In genomic region chr11:45266693-45267451, GRCh38 we compare ENCODE assay signal across 9 cellular contexts. TPM values are rescaled to one million over a fixed set of nuclear protein-coding genes. Genes with fewer than 3 reads are reported as not detected.
DNase-seq lines count a peak whose midpoint lies in the region; ATAC-seq and TF ChIP-seq lines count a peak whose summit lies in the region.
"Had no signal": no experiment of that assay in that cellular context is flagged by ENCODE, and none has a peak within 500 bp of the region (broad histone marks: within the 10 kb centered on the region; RNA-seq: fewer than 3 reads in every experiment).

No MANE protein-coding gene starts in this region.

- H3K56ac ChIP-seq in mesendoderm (ENCODE audit: low read length), result peak overlapping the region; percentile 73

- H3K79me2 ChIP-seq in mesendoderm (ENCODE audit: control insufficient read depth, insufficient read depth, low read length), result no peaks in the 10 kb centered on the region

- TF ChIP-seq CTCF in CD14-positive monocyte (IDR thresholded peaks at IDR 0.05), result peak; percentile 44
- TF ChIP-seq CTCF in GM12875 (IDR thresholded peaks at IDR 0.05; ENCODE audit: borderline replicate concordance, insufficient read depth, low read depth, low read length), result peak; percentile 55; the same call in 1 of the 2 replicates
- peak; percentile 58 for TF ChIP-seq CTCF in activated CD8-positive, alpha-beta T cell treated with anti-CD3 and anti-CD28 coated beads for 36 hours (IDR thresholded peaks at IDR 0.05)
- no peak for TF ChIP-seq CTCF in gastroesophageal sphincter (IDR thresholded peaks at IDR 0.05)

- no peaks in the 10 kb centered on the region for H3K4me1 ChIP-seq in mesendoderm (ENCODE audit: control insufficient read depth, low read depth, low read length)
- H3K4me1 ChIP-seq in gastroesophageal sphincter, result no peaks in the 10 kb centered on the region

- H3K27ac ChIP-seq in mesendoderm (ENCODE audit: low read depth, low read length) (no peak overlapping the region), gastroesophageal sphincter (no peak overlapping the region)

- no peak overlapping the region for H3K4me2 ChIP-seq in mesendoderm (ENCODE audit: low read length)

- no peaks in the 10 kb centered on the region for H3K79me1 ChIP-seq in mesendoderm (ENCODE audit: low read length)

- H2BK5ac ChIP-seq in mesendoderm (ENCODE audit: low read length), result no peak overlapping the region

- DNase-seq in CD14-positive monocyte (ENCODE audit: low spot score) (no peak), mesendoderm (peak; percentile 63), NCI-H69 (lab: John Stamatoyannopoulos, UW) (no peak)
- peak; percentile 58 for DNase-seq in activated CD8-positive, alpha-beta T cell treated with anti-CD3 and anti-CD28 coated beads for 36 hours
- DNase-seq in activated effector memory CD4-positive, alpha-beta T cell treated with anti-CD3 and anti-CD28 coated beads, Interleukin-2, amount 50 U/mL, for 16 hours, result no peak
- DNase-seq in stimulated activated naive B cell treated with anti-CD40 and anti-IgM and Interleukin-4, amounts not matched to agents 10 μg/mL and 1 μg/mL and 100 μg/mL, for 72 hours, result no peak
- DNase-seq: NCI-H2081 treated with DMSO at 0.1 percent for 48 hours had no signal

- H3K27ac Mint-ChIP-seq in CD14-positive monocyte, result no peak overlapping the region
- H3K27ac Mint-ChIP-seq in activated CD8-positive, alpha-beta T cell treated with anti-CD3 and anti-CD28 coated beads for 36 hours, result no peak overlapping the region
- no peak overlapping the region for H3K27ac Mint-ChIP-seq in stimulated activated naive B cell treated with anti-CD40 and anti-IgM and Interleukin-4, amounts not matched to agents 10 μg/mL and 1 μg/mL and 100 μg/mL, for 72 hours

- peaks cover 0 to 4% (median 0%) of the 10 kb centered on the region in 7 donors for H3K9me3 Mint-ChIP-seq in CD14-positive monocyte
- H3K9me3 Mint-ChIP-seq in activated CD8-positive, alpha-beta T cell treated with anti-CD3 and anti-CD28 coated beads for 36 hours, result no peaks in the 10 kb centered on the region
- H3K9me3 Mint-ChIP-seq in stimulated activated naive B cell treated with anti-CD40 and anti-IgM and Interleukin-4, amounts not matched to agents 10 μg/mL and 1 μg/mL and 100 μg/mL, for 72 hours, result peaks cover 4 to 6% of the 10 kb centered on the region in 2 donors

- no peak for TF ChIP-seq EP300 in gastroesophageal sphincter (IDR thresholded peaks at IDR 0.05)

- CTCF ChIA-PET in activated CD8-positive, alpha-beta T cell treated with anti-CD3 and anti-CD28 coated beads for 36 hours (lab: Charles Lee), result interaction anchor here (1.4 to 1.5 kb wide), 2 partner anchors 24 to 163 kb away, joined by 3 read pairs; no protein-coding TSS in a partner anchor

- no peak overlapping the region for H3K23ac ChIP-seq in mesendoderm (ENCODE audit: low read length)

- intact Hi-C loops in CD14-positive monocyte (cut with micrococcal nuclease), result no loop called here
- intact Hi-C loops in activated CD8-positive, alpha-beta T cell treated with anti-CD3 and anti-CD28 coated beads for 36 hours (cut with micrococcal nuclease), result no loop called here

- H3K27me3 Mint-ChIP-seq in CD14-positive monocyte (ENCODE audit: low read depth in 3 of 3), result peaks cover 7 to 25% (median 18%) of the 10 kb centered on the region in 3 donors
- peaks cover 44% of the 10 kb centered on the region for H3K27me3 Mint-ChIP-seq in activated CD8-positive, alpha-beta T cell treated with anti-CD3 and anti-CD28 coated beads for 36 hours
- peaks cover 46 to 54% of the 10 kb centered on the region in 2 donors for H3K27me3 Mint-ChIP-seq in stimulated activated naive B cell treated with anti-CD40 and anti-IgM and Interleukin-4, amounts not matched to agents 10 μg/mL and 1 μg/mL and 100 μg/mL, for 72 hours

- no peak overlapping the region for H2AK5ac ChIP-seq in mesendoderm (ENCODE audit: low read length)

- POLR2A ChIA-PET in activated CD8-positive, alpha-beta T cell treated with anti-CD3 and anti-CD28 coated beads for 36 hours (lab: Charles Lee), result no interaction called here

- no peaks in the 10 kb centered on the region for H3K27me3 ChIP-seq in mesendoderm (ENCODE audit: insufficient read depth, low read length, poor library complexity)
- peaks cover 80% of the 10 kb centered on the region for H3K27me3 ChIP-seq in gastroesophageal sphincter

- H3K4me3 Mint-ChIP-seq in CD14-positive monocyte, result no peak overlapping the region
- H3K4me3 Mint-ChIP-seq in activated CD8-positive, alpha-beta T cell treated with anti-CD3 and anti-CD28 coated beads for 36 hours, result no peak overlapping the region
- H3K4me3 Mint-ChIP-seq in stimulated activated naive B cell treated with anti-CD40 and anti-IgM and Interleukin-4, amounts not matched to agents 10 μg/mL and 1 μg/mL and 100 μg/mL, for 72 hours, result no peak overlapping the region

- no peaks in the 10 kb centered on the region for H3K4me1 Mint-ChIP-seq in CD14-positive monocyte
- H3K4me1 Mint-ChIP-seq in activated CD8-positive, alpha-beta T cell treated with anti-CD3 and anti-CD28 coated beads for 36 hours (ENCODE audit: low read depth), result no peaks in the 10 kb centered on the region
- no peaks in the 10 kb centered on the region for H3K4me1 Mint-ChIP-seq in stimulated activated naive B cell treated with anti-CD40 and anti-IgM and Interleukin-4, amounts not matched to agents 10 μg/mL and 1 μg/mL and 100 μg/mL, for 72 hours

- H4K8ac ChIP-seq in mesendoderm (ENCODE audit: low read depth, low read length), result no peak overlapping the region

- no peak overlapping the region for H4K5ac ChIP-seq in mesendoderm (ENCODE audit: low read length)

- no peaks in the 10 kb centered on the region for H3K36me3 ChIP-seq in mesendoderm (ENCODE audit: control insufficient read depth, insufficient read depth, low read length)
- H3K36me3 ChIP-seq in gastroesophageal sphincter, result no peaks in the 10 kb centered on the region

- no CpG with 5 or more reads among the region's 15 CpGs for WGBS in mesendoderm (ENCODE audit: extremely low coverage, insufficient coverage, low lambda C conversion rate)
- WGBS in gastroesophageal sphincter (ENCODE audit: low coverage in 1 of 2), 2 donors, result 47 to 74% methylated on average over 4 to 6 of the region's 15 CpGs

- H3K4me3 ChIP-seq in GM12875 (ENCODE audit: low read depth, low read length) (no peak overlapping the region), mesendoderm (ENCODE audit: low read length) (no peak overlapping the region), gastroesophageal sphincter (no peak overlapping the region)

- no peak overlapping the region for H3K9ac ChIP-seq in mesendoderm (ENCODE audit: low read length)

- no peaks in the 10 kb centered on the region for H3K9me3 ChIP-seq in gastroesophageal sphincter

- no peaks in the 10 kb centered on the region for H3K36me3 Mint-ChIP-seq in CD14-positive monocyte
- H3K36me3 Mint-ChIP-seq in activated CD8-positive, alpha-beta T cell treated with anti-CD3 and anti-CD28 coated beads for 36 hours (ENCODE audit: low read depth), result no peaks in the 10 kb centered on the region
- H3K36me3 Mint-ChIP-seq in stimulated activated naive B cell treated with anti-CD40 and anti-IgM and Interleukin-4, amounts not matched to agents 10 μg/mL and 1 μg/mL and 100 μg/mL, for 72 hours, result no peaks in the 10 kb centered on the region

- no peak for TF ChIP-seq POLR2A in gastroesophageal sphincter (IDR thresholded peaks at IDR 0.05)

- H3K4ac ChIP-seq in mesendoderm (ENCODE audit: low read depth, low read length), result no peak overlapping the region

- H3K18ac ChIP-seq in mesendoderm (ENCODE audit: low read length), result no peak overlapping the region

- H2BK15ac ChIP-seq in mesendoderm (replicated peaks; ENCODE audit: low read depth), result no peak overlapping the region

- H2BK120ac ChIP-seq in mesendoderm (ENCODE audit: low read depth, low read length), result no peak overlapping the region

- no peak for ATAC-seq in activated CD8-positive, alpha-beta T cell treated with anti-CD3 and anti-CD28 coated beads for 36 hours
- no peak for ATAC-seq in gastroesophageal sphincter
- ATAC-seq in stimulated activated naive B cell treated with anti-CD40 and anti-IgM and Interleukin-4, amounts not matched to agents 10 μg/mL and 1 μg/mL and 100 μg/mL, for 72 hours (replicated peaks), result no peak

RNA-seq across cellular contexts. Expression of gene SYT13, which starts 19.3 kb away (rescaled TPM):
- polyA plus RNA-seq in CD14-positive monocyte, result not detected
- total RNA-seq in activated CD8-positive, alpha-beta T cell treated with anti-CD3 and anti-CD28 coated beads for 36 hours, result not detected
- 1.9 TPM for polyA plus RNA-seq in mesendoderm (2013, experiment 1 of 2)
- 2.1 TPM for polyA plus RNA-seq in mesendoderm (2013, experiment 2 of 2)
- total RNA-seq in gastroesophageal sphincter, result 1 to 10 TPM in 1 of 4 donors, under 1 TPM in 2, not detected in 1; 0.19 to 1.3 (median 0.67) TPM

Comparison
In these comparisons a context has a peak if more than half of its experiments do, and no peak if none do; other contexts are left out.
1. DNase-seq: peak in activated CD8-positive, alpha-beta T cell treated with anti-CD3 and anti-CD28 coated beads for 36 hours (single experiment) and mesendoderm (single experiment); none in CD14-positive monocyte (single experiment), activated effector memory CD4-positive, alpha-beta T cell treated with anti-CD3 and anti-CD28 coated beads, Interleukin-2, amount 50 U/mL, for 16 hours (single experiment), NCI-H69 (single experiment) and stimulated activated naive B cell treated with anti-CD40 and anti-IgM and Interleukin-4, amounts not matched to agents 10 μg/mL and 1 μg/mL and 100 μg/mL, for 72 hours (single experiment).
2. CTCF ChIP-seq: peak in CD14-positive monocyte (single experiment), GM12875 (single experiment) and activated CD8-positive, alpha-beta T cell treated with anti-CD3 and anti-CD28 coated beads for 36 hours (single experiment); none in gastroesophageal sphincter (0 of 4).